In genomic region chr2:113171359-113172075, GRCh38 we compare ENCODE assay signal across 22 cellular contexts. TPM values are rescaled to one million over a fixed set of nuclear protein-coding genes. Genes with fewer than 3 reads are reported as not detected.
DNase-seq lines count a peak whose midpoint lies in the region; ATAC-seq, FAIRE-seq and TF ChIP-seq lines count a peak whose summit lies in the region.
"Had no signal": no experiment of that assay in that cellular context is flagged by ENCODE, and none has a peak within 500 bp of the region (broad histone marks: within the 10 kb centered on the region; RNA-seq: fewer than 3 reads in every experiment).

No MANE protein-coding gene starts in this region.

- FAIRE-seq in H54 (lab: Jason Lieb, UNC) (no peak), HTR-8/SVneo (lab: Jason Lieb, UNC) (no peak)
- FAIRE-seq: HepG2 had no signal

- no peak for TF ChIP-seq POLR2A in H54 (IDR thresholded peaks at IDR 0.05; ENCODE audit: low read depth, low read length)

- H3K4me1 Mint-ChIP-seq in activated T-cell treated with anti-CD3 and anti-CD28 coated beads, Interleukin-2, amount 50 U/mL, for 24 hours (ENCODE audit: low read depth): peaks cover 75% of the 10 kb centered on the region
- peaks cover 67% of the 10 kb centered on the region for H3K4me1 Mint-ChIP-seq in T-helper 17 cell
- peaks cover 79% of the 10 kb centered on the region for H3K4me1 Mint-ChIP-seq in central memory CD8-positive, alpha-beta T cell

- H3K4me1 ChIP-seq in neutrophil (ENCODE audit: control insufficient read depth in 1 of 2, insufficient read depth in 1 of 2, low read depth in 1 of 2, low read length in 1 of 2): peaks cover 65 to 78% of the 10 kb centered on the region in 2 experiments
- H3K4me1 ChIP-seq: gastroesophageal sphincter had no signal

- H3K27ac Mint-ChIP-seq in activated T-cell treated with anti-CD3 and anti-CD28 coated beads, Interleukin-2, amount 50 U/mL, for 24 hours: peak overlapping the region; percentile 96
- peak overlapping the region; percentile 87 for H3K27ac Mint-ChIP-seq in T-helper 17 cell
- peak overlapping the region; percentile 55 for H3K27ac Mint-ChIP-seq in central memory CD8-positive, alpha-beta T cell (ENCODE audit: low read depth)
- H3K27ac Mint-ChIP-seq: brain, GM23338 had no signal

- H3K4me3 ChIP-seq in neutrophil (ENCODE audit: low read depth in 1 of 2, low read length in 1 of 2): no peak overlapping the region
- H3K4me3 ChIP-seq: gastroesophageal sphincter, GM23338, MG63, mucosa of descending colon, right lobe of liver had no signal

- H3K36me3 Mint-ChIP-seq in activated T-cell treated with anti-CD3 and anti-CD28 coated beads, Interleukin-2, amount 50 U/mL, for 24 hours (ENCODE audit: low read depth): peaks cover 40% of the 10 kb centered on the region
- peaks cover 2% of the 10 kb centered on the region for H3K36me3 Mint-ChIP-seq in T-helper 17 cell (ENCODE audit: low read depth)
- H3K36me3 Mint-ChIP-seq in central memory CD8-positive, alpha-beta T cell (ENCODE audit: insufficient read depth): peaks cover 23% of the 10 kb centered on the region
- H3K36me3 Mint-ChIP-seq: brain had no signal

- H3K9me3 ChIP-seq in T-helper 17 cell (ENCODE audit: control insufficient read depth, low read length, poor library complexity, severe bottlenecking) (no peaks in the 10 kb centered on the region), neutrophil (no peaks in the 10 kb centered on the region)
- H3K9me3 ChIP-seq: gastroesophageal sphincter, MG63, mucosa of descending colon, right lobe of liver had no signal

- DNase-seq in activated T-cell treated with anti-CD3 and anti-CD28 coated beads, Interleukin-2, amount 50 U/mL, for 24 hours: no peak
- DNase-seq in activated T-cell treated with anti-CD3 and anti-CD28 coated beads for 4 hours (no peak), T-helper 17 cell (no peak), H54 (ENCODE audit: insufficient read length, low spot score) (no peak), COLO829 (ENCODE audit: low spot score) (no peak), HTR-8/SVneo (ENCODE audit: insufficient read length, low spot score) (no peak)
- DNase-seq in central memory CD8-positive, alpha-beta T cell (ENCODE audit: low spot score in 2 of 2): no peak
- DNase-seq: MG63, mucosa of descending colon, NCI-H1436 treated with DMSO at 0.1 percent for 48 hours, NCI-H2171 treated with DMSO at 0.1 percent for 48 hours, NCI-H748 treated with DMSO at 0.1 percent for 48 hours, right lobe of liver had no signal

- peak overlapping the region; percentile 96 for H3K27ac ChIP-seq in neutrophil
- H3K27ac ChIP-seq: gastroesophageal sphincter, right lobe of liver had no signal

- no peaks in the 10 kb centered on the region for H3K27me3 ChIP-seq in neutrophil
- H3K27me3 ChIP-seq: gastroesophageal sphincter, MG63, right lobe of liver had no signal

- ATAC-seq in T-helper 17 cell: no peak
- ATAC-seq in central memory CD8-positive, alpha-beta T cell (replicated peaks; ENCODE audit: extremely low read depth, poor library complexity, severe bottlenecking): no peak
- ATAC-seq: gastroesophageal sphincter, GM23338, HepG2, mucosa of descending colon, Panc1, right lobe of liver had no signal

- H3K4me3 Mint-ChIP-seq in activated T-cell treated with anti-CD3 and anti-CD28 coated beads, Interleukin-2, amount 50 U/mL, for 24 hours: no peak overlapping the region
- H3K4me3 Mint-ChIP-seq in T-helper 17 cell: peak overlapping the region; percentile 64
- H3K4me3 Mint-ChIP-seq in central memory CD8-positive, alpha-beta T cell: peak overlapping the region; percentile 3
- H3K4me3 Mint-ChIP-seq: brain, GM23338 had no signal

- H3K9me3 Mint-ChIP-seq in activated T-cell treated with anti-CD3 and anti-CD28 coated beads, Interleukin-2, amount 50 U/mL, for 24 hours: peaks cover 10% of the 10 kb centered on the region
- H3K9me3 Mint-ChIP-seq in central memory CD8-positive, alpha-beta T cell: no peaks in the 10 kb centered on the region
- H3K9me3 Mint-ChIP-seq: GM23338 had no signal

- no peaks in the 10 kb centered on the region for H3K27me3 Mint-ChIP-seq in activated T-cell treated with anti-CD3 and anti-CD28 coated beads, Interleukin-2, amount 50 U/mL, for 24 hours
- H3K27me3 Mint-ChIP-seq in T-helper 17 cell: no peaks in the 10 kb centered on the region
- H3K27me3 Mint-ChIP-seq in central memory CD8-positive, alpha-beta T cell: no peaks in the 10 kb centered on the region

- peaks cover 3% of the 10 kb centered on the region for H3K36me3 ChIP-seq in neutrophil
- H3K36me3 ChIP-seq: gastroesophageal sphincter, MG63, right lobe of liver had no signal

- TF ChIP-seq CTCF in neutrophil (IDR thresholded peaks at IDR 0.05): no peak

RNA-seq across cellular contexts. Expression of gene PSD4, which starts 2.3 kb away (rescaled TPM):
- total RNA-seq in T-helper 17 cell: 100 to 1,000 TPM; 141 to 160 TPM

RNA-seq across cellular contexts. Expression of gene IL1RN, which starts 44.1 kb away (rescaled TPM):
- total RNA-seq in T-helper 17 cell: 1 to 10 TPM in 1 of 2 donors, under 1 TPM in 1; 0.68 to 1.2 TPM
- total RNA-seq: Daoy, dermis microvascular lymphatic vessel endothelial cell, GM23338, osteocyte had no signal
